Comparison of ENCODE assay signal across 8 cellular contexts in the genomic region with DNA sequence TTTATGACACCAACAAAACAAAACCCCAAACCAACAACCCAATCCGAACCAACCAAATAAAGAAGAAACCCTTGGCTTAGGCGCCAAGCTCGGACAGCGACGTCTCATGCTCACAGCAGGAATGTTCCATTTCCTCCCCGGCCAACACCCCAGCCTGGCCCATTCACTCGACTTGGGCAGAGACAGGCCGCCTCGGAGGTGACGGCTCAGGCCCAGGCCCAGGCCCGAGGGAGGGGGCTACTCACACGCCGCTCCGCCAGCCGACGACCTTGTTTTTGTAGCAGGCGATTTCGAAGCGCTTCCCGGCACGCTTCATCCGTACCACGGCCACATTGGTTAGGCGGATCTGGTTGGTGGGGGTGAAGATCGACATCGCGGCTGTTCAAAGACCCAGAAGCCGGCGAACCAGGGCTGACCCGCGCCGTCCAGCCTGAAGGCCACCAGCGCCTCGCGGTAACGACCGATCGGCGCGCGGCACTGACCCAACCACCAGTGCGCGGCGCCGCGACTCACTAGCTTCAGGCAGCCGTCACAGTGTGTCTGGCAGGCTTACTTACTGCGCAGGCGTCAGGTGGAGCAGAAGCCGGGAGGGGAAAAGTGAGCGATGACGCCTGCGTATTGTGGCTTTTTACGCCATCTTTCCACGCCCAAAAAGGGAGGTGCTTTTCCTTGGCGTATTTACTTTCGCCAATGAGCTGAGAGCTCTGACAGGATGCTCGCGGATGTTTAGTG. TPM values are rescaled to one million over a fixed set of nuclear protein-coding genes. Genes with fewer than 3 reads are reported as not detected.
DNase-seq lines count a peak whose midpoint lies in the region; ATAC-seq, FAIRE-seq and TF ChIP-seq lines count a peak whose summit lies in the region.
"Not testable (repeated sequence)": the region's sequence is repeated elsewhere in the genome, so short reads cannot be mapped to it uniquely, and the experiment has no call there.

A gene (minus strand): TSS at position 542 of the 732 bp plus-strand sequence. CDS start 169 bp downstream, at position 373.

- intact Hi-C loops in kidney (cut with DNase I) = not testable (repeated sequence)

- peak within 1 kb of the TSS; percentile 94 to 96 for H3K27ac ChIP-seq in kidney (ENCODE audit: low read depth in 2 of 2, low read length in 2 of 2)

- peak within 1 kb of the TSS; percentile 96 for H3K4me3 Mint-ChIP-seq in chondrocyte (ENCODE audit: unreplicated experiment)

- TF ChIP-seq POLR2A in GM19099 (IDR thresholded peaks at IDR 0.05; ENCODE audit: extremely low read depth, insufficient read length, low read depth) = peak; percentile 88

- H3K9ac ChIP-seq in kidney (ENCODE audit: low read length in 2 of 2) = peak within 1 kb of the TSS; percentile 22 to 88

- peaks cover 27% of the 10 kb centered on the region for H3K4me1 Mint-ChIP-seq in chondrocyte (ENCODE audit: low read depth)

- not testable (repeated sequence) for H3K9me3 ChIP-seq in kidney (ENCODE audit: control insufficient read depth in 1 of 2, low read length in 2 of 2)

- peak within 1 kb of the TSS; percentile 100 for H3K27ac Mint-ChIP-seq in chondrocyte (ENCODE audit: unreplicated experiment)

- not testable (repeated sequence) for H3K4me1 ChIP-seq in kidney (ENCODE audit: control insufficient read depth in 1 of 2, insufficient read depth in 1 of 2, low read depth in 1 of 2, low read length in 2 of 2)

- peak; percentile 69 for ATAC-seq in HG03439 (IDR thresholded peaks at IDR 0.05; ENCODE audit: unreplicated experiment)

- peak; percentile 96 for FAIRE-seq in kidney (lab: Jason Lieb, UNC)

- peak; percentile 62 for TF ChIP-seq CTCF in chondrocyte (IDR thresholded peaks at IDR 0.05)
- TF ChIP-seq CTCF in kidney (IDR thresholded peaks at IDR 0.05; ENCODE audit: borderline replicate concordance, extremely low read depth, insufficient read depth) = not testable (repeated sequence)

- peaks cover 15% of the 10 kb centered on the region for H3K36me3 Mint-ChIP-seq in chondrocyte (ENCODE audit: low read depth)

- H3K27me3 Mint-ChIP-seq in chondrocyte (ENCODE audit: low read depth) = not testable (repeated sequence)

- H3K9me3 Mint-ChIP-seq in chondrocyte (ENCODE audit: low read depth) = not testable (repeated sequence)

- H3K36me3 ChIP-seq in kidney (ENCODE audit: control insufficient read depth in 1 of 2, insufficient read depth in 2 of 2, low read length in 2 of 2) = peaks cover 3 to 17% of the 10 kb centered on the region in 2 donors

- DNase-seq in AML-193 (lab: John Stamatoyannopoulos, UW) = peak; percentile 91 to 94
- DNase-seq in NCI-H510A treated with DMSO at 0.1 percent for 48 hours (lab: John Stamatoyannopoulos, UW) = peak; percentile 91
- peak; percentile 82 to 85 for DNase-seq in activated CD4-positive, alpha-beta T cell treated with anti-CD3 and anti-CD28 coated beads for 24 hours (ENCODE audit: low read depth in 2 of 2)
- DNase-seq in chondrocyte (ENCODE audit: low spot score) = peak; percentile 96
- DNase-seq in kidney = peak; percentile 97
- DNase-seq in stimulated activated CD4-positive, alpha-beta T cell treated with anti-CD3 and anti-CD28 coated beads, Interleukin-15, amount 100 ng/mL, for 24 hours = peak; percentile 93

- peak within 1 kb of the TSS; percentile 75 to 95 for H3K4me3 ChIP-seq in kidney (ENCODE audit: low read length in 2 of 2)

RNA-seq across cellular contexts. Expression of the gene that starts here (rescaled TPM):
- total RNA-seq in chondrocyte (124 to 146 TPM (median 144 TPM) in 3 replicates), kidney (128 TPM)
- 113 TPM for polyA plus RNA-seq in kidney (ENCODE audit: insufficient read depth, low read depth, low replicate concordance)

Comparison
In these comparisons a context has a peak if more than half of its experiments do, and no peak if none do; other contexts are left out.
1. Peak in every context shown above with its lines: DNase-seq, ATAC-seq, H3K4me3 ChIP-seq and H3K27ac ChIP-seq.